Comparison of ENCODE assay signal across 16 cellular contexts in the genomic region with DNA sequence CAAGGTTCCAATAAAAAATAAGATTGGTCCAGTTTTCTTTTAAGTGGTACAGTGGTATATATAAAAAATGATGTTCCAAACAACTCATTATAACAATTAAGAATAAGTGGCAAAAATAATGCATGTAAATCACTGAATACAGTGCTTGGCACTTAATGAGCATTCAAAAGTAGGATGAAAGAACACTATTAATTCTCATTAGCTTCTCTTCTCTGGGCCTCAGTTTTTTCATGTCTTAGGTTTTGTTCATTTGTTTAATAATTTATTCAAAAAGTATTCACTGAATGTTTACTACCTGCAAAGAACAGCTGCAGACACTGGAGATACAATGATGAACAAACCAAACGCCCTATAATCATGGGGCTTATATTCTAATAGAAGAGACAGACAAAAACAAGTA. TPM values are rescaled to one million over a fixed set of nuclear protein-coding genes. Genes with fewer than 3 reads are reported as not detected.
DNase-seq lines count a peak whose midpoint lies in the region; ATAC-seq and TF ChIP-seq lines count a peak whose summit lies in the region.
"Had no signal": no experiment of that assay in that cellular context is flagged by ENCODE, and none has a peak within 500 bp of the region (broad histone marks: within the 10 kb centered on the region; RNA-seq: fewer than 3 reads in every experiment).

No MANE protein-coding gene starts in this region.

- H3K27me3 ChIP-seq in DND-41 (ENCODE audit: insufficient read depth, low read length, poor library complexity) (no peaks in the 10 kb centered on the region), RWPE2 (ENCODE audit: insufficient read depth, poor library complexity, severe bottlenecking) (no peaks in the 10 kb centered on the region), gastrocnemius medialis (no peaks in the 10 kb centered on the region)
- H3K27me3 ChIP-seq: sigmoid colon had no signal

- TF ChIP-seq POLR2A in gastrocnemius medialis (IDR thresholded peaks at IDR 0.05) = no peak

- TF ChIP-seq CTCF in DND-41 (IDR thresholded peaks at IDR 0.05; ENCODE audit: borderline replicate concordance, extremely low read depth, low read length, poor library complexity, severe bottlenecking) (no peak), RWPE2 (IDR thresholded peaks at IDR 0.05; ENCODE audit: poor library complexity, severe bottlenecking) (no peak), coronary artery (IDR thresholded peaks at IDR 0.05) (no peak), gastrocnemius medialis (IDR thresholded peaks at IDR 0.05 in 4 of 5, conservative IDR thresholded peaks at IDR 0.05 in 1 of 5) (no peak)

- peaks cover 75% of the 10 kb centered on the region for H4K20me1 ChIP-seq in DND-41 (ENCODE audit: insufficient read depth, low read length)

- H3K27ac ChIP-seq in DND-41 (ENCODE audit: low read length) (peak overlapping the region; percentile 51; the same call in 1 of the 2 replicates), RWPE2 (ENCODE audit: poor library complexity, severe bottlenecking) (peak overlapping the region; percentile 99), coronary artery (peak overlapping the region; percentile 29 to 91), gastrocnemius medialis (peak overlapping the region; percentile 86 to 93 (median 90))

- DNase-seq in DND-41 = no peak
- no peak for DNase-seq in RWPE2 (ENCODE audit: low spot score)
- no peak for DNase-seq in coronary artery (ENCODE audit: low spot score)
- DNase-seq in gastrocnemius medialis = no peak
- no peak for DNase-seq in NCI-H2196 (lab: John Stamatoyannopoulos, UW; ENCODE audit: unreplicated experiment)
- no peak for DNase-seq in NCI-H446 treated with DMSO at 0.1 percent for 48 hours (lab: John Stamatoyannopoulos, UW)
- no peak for DNase-seq in cerebellar nuclear complex (lab: John Stamatoyannopoulos, UW)
- DNase-seq in Kasumi-1 (lab: John Stamatoyannopoulos, UW) = no peak
- DNase-seq: activated B cell treated with CpG ODN at 0.5 μM for 24 hours, amniotic stem cell, COR-L47, Karpas-422, mucosa of descending colon, Right ventricle myocardium superior, sigmoid colon had no signal

- intact Hi-C loops in gastrocnemius medialis (cut with DNase I; ENCODE audit: low total_unique reads) = no loop called here

- ATAC-seq in DND-41 (ENCODE audit: insufficient read depth, low read depth) (no peak), RWPE2 (ENCODE audit: low read depth) (no peak), gastrocnemius medialis (no peak)
- ATAC-seq: mucosa of descending colon had no signal

- no peaks in the 10 kb centered on the region for H3K9me3 ChIP-seq in DND-41 (ENCODE audit: insufficient read depth, low read length, severe bottlenecking)
- no peaks in the 10 kb centered on the region for H3K9me3 ChIP-seq in RWPE2 (ENCODE audit: severe bottlenecking)
- H3K9me3 ChIP-seq in gastrocnemius medialis = no peaks in the 10 kb centered on the region
- H3K9me3 ChIP-seq: HAP-1, mucosa of descending colon, sigmoid colon had no signal

- H2AFZ ChIP-seq in DND-41 (ENCODE audit: low read depth, low read length) = no peak overlapping the region

- no peak overlapping the region for H3K9ac ChIP-seq in DND-41 (ENCODE audit: low read depth, low read length)

- H3K4me1 ChIP-seq in DND-41 (ENCODE audit: insufficient read depth, low read length) = peaks cover 80% of the 10 kb centered on the region
- peaks cover 78% of the 10 kb centered on the region for H3K4me1 ChIP-seq in RWPE2 (ENCODE audit: insufficient read depth, poor library complexity, severe bottlenecking)
- H3K4me1 ChIP-seq in gastrocnemius medialis = peaks cover 74 to 86% of the 10 kb centered on the region in 2 donors

- peaks cover 95% of the 10 kb centered on the region for H3K36me3 ChIP-seq in DND-41 (ENCODE audit: insufficient read depth, low read length)
- H3K36me3 ChIP-seq in RWPE2 (ENCODE audit: low read depth) = peaks cover 97% of the 10 kb centered on the region
- no peaks in the 10 kb centered on the region for H3K36me3 ChIP-seq in gastrocnemius medialis

- peak overlapping the region; percentile 9; the same call in 1 of the 2 replicates for H3K4me2 ChIP-seq in DND-41 (ENCODE audit: insufficient read depth, low read length)

- in situ Hi-C loops in gastrocnemius medialis (cut with MboI; ENCODE audit: low sequenced_read_pairs in 4 of 4) = no loop called here

- H3K4me3 ChIP-seq in DND-41 (ENCODE audit: low read depth in 1 of 2, low read length in 2 of 2) = no peak overlapping the region
- H3K4me3 ChIP-seq in RWPE2 (ENCODE audit: severe bottlenecking) = no peak overlapping the region
- no peak overlapping the region for H3K4me3 ChIP-seq in coronary artery
- no peak overlapping the region for H3K4me3 ChIP-seq in gastrocnemius medialis
- H3K4me3 ChIP-seq: HAP-1, mucosa of descending colon, sigmoid colon had no signal

- H3K79me2 ChIP-seq in DND-41 (ENCODE audit: insufficient read depth, low read length) = peaks cover 100% of the 10 kb centered on the region

RNA-seq across cellular contexts. Expression of a gene that starts 21.1 kb away (rescaled TPM):
- total RNA-seq in gastrocnemius medialis = 10 to 100 TPM; 41.5 to 87.8 (median 55.3) TPM

RNA-seq across cellular contexts. Expression of a gene that starts 37.5 kb away (rescaled TPM):
- total RNA-seq in gastrocnemius medialis = 1 to 10 TPM in 2 of 4 donors, under 1 TPM in 2; 0.46 to 1.9 (median 1.0) TPM
